Comparison of ENCODE assay signal across 1 cellular context in the genomic region with DNA sequence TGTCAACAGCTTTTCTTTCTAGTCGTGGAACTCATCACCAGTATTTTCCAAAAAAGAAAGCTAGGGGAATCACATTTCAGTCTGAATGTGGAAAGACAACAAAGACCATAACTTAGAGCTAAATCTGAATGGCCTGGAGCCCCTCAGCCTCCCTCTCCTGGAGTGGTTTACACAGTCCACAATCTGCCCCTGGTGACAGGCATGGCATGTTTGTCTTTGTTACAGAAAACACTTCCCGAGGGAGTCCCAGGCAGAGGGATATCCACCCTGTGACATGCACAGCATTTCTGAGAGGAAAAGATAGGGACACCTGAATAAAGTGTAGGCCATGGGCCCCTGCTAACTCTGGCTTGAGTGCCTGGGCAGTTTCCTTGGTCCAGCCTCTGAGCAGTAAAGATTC.
TF ChIP-seq lines count a peak whose summit lies in the region.

No MANE protein-coding gene starts in this region.

TF ChIP-seq in HepG2, 621 proteins besides CTCF, POLR2A, EP300 and RAD21 (continues in another document):
- TF ChIP-seq ZNF160 (CRISPR knock-in tag; IDR thresholded peaks at IDR 0.05) (no peak), SRSF1 (optimal IDR thresholded peaks at IDR 0.05; ENCODE audit: low read depth, low read length) (no peak), SIX1 (CRISPR knock-in tag; IDR thresholded peaks at IDR 0.05; ENCODE audit: borderline replicate concordance) (no peak), FOSL1 (CRISPR knock-in tag; IDR thresholded peaks at IDR 0.05; ENCODE audit: borderline replicate concordance) (no peak), SIX4 (CRISPR knock-in tag; IDR thresholded peaks at IDR 0.05) (no peak), ZFP90 (CRISPR knock-in tag; IDR thresholded peaks at IDR 0.05; ENCODE audit: borderline replicate concordance) (no peak), ZNF780A (CRISPR knock-in tag; IDR thresholded peaks at IDR 0.05) (no peak), HCFC1 (IDR thresholded peaks at IDR 0.05; ENCODE audit: low read depth, low read length) (no peak), NONO (IDR thresholded peaks at IDR 0.05) (no peak), NONO (CRISPR knock-in tag; conservative IDR thresholded peaks at IDR 0.05) (no peak), MIXL1 (CRISPR knock-in tag; IDR thresholded peaks at IDR 0.05) (no peak), ZNF775 (CRISPR knock-in tag; IDR thresholded peaks at IDR 0.05; ENCODE audit: borderline replicate concordance) (no peak), ATF1 (CRISPR knock-in tag; IDR thresholded peaks at IDR 0.05) (no peak), KDM6A (CRISPR knock-in tag; IDR thresholded peaks at IDR 0.05; ENCODE audit: low read depth) (no peak), ZNF782 (CRISPR knock-in tag; IDR thresholded peaks at IDR 0.05; ENCODE audit: borderline replicate concordance) (no peak), IKZF1 (IDR thresholded peaks at IDR 0.05) (no peak), CREM (IDR thresholded peaks at IDR 0.05) (no peak), CREM (CRISPR knock-in tag; IDR thresholded peaks at IDR 0.05) (no peak), DNMT1 (CRISPR knock-in tag; IDR thresholded peaks at IDR 0.05) (no peak), POGZ (CRISPR knock-in tag; IDR thresholded peaks at IDR 0.05) (peak; percentile 58), ZNF230 (CRISPR knock-in tag; IDR thresholded peaks at IDR 0.05) (no peak), HDAC2 (CRISPR knock-in tag; IDR thresholded peaks at IDR 0.05) (peak; percentile 58; the same call in 1 of the 2 replicates), RORA (CRISPR knock-in tag; IDR thresholded peaks at IDR 0.05) (no peak), GATAD2A (CRISPR knock-in tag; IDR thresholded peaks at IDR 0.05) (peak; percentile 70), RFX1 (IDR thresholded peaks at IDR 0.05) (no peak), ZNF282 (IDR thresholded peaks at IDR 0.05; ENCODE audit: partially characterized antibody) (no peak), NR2C2 (CRISPR knock-in tag; IDR thresholded peaks at IDR 0.05; ENCODE audit: borderline replicate concordance) (no peak), ZNF777 (CRISPR knock-in tag; IDR thresholded peaks at IDR 0.05) (no peak), SIN3A (IDR thresholded peaks at IDR 0.05; ENCODE audit: borderline replicate concordance, low read depth, low read length) (no peak), SMAD1 (CRISPR knock-in tag; IDR thresholded peaks at IDR 0.05; ENCODE audit: borderline replicate concordance, low read depth) (no peak), BCL6 (CRISPR knock-in tag; IDR thresholded peaks at IDR 0.05) (no peak), ZEB1 (IDR thresholded peaks at IDR 0.05; ENCODE audit: insufficient replicate concordance, low read depth) (no peak), SSRP1 (CRISPR knock-in tag; IDR thresholded peaks at IDR 0.05) (no peak), SOX13 (IDR thresholded peaks at IDR 0.05) (no peak), SOX13 (CRISPR knock-in tag; conservative IDR thresholded peaks at IDR 0.05 in 1 of 2, IDR thresholded peaks at IDR 0.05 in 1 of 2) (peak in 1 of 2 experiments; percentile 58; a peak in 2 of 4 replicates), ZNF331 (CRISPR knock-in tag; IDR thresholded peaks at IDR 0.05) (0 out of 2 replicates have a peak, but pooled peaks have one; percentile 8), SP1 (IDR thresholded peaks at IDR 0.05) (no peak), SP1 (CRISPR knock-in tag; IDR thresholded peaks at IDR 0.05) (no peak), DR1 (CRISPR knock-in tag; IDR thresholded peaks at IDR 0.05) (no peak), FOXJ3 (CRISPR knock-in tag; IDR thresholded peaks at IDR 0.05; ENCODE audit: borderline replicate concordance) (peak; percentile 33; the same call in 1 of the 2 replicates), ZFP82 (CRISPR knock-in tag; IDR thresholded peaks at IDR 0.05; ENCODE audit: borderline replicate concordance) (no peak), ZNF383 (CRISPR knock-in tag; IDR thresholded peaks at IDR 0.05; ENCODE audit: borderline replicate concordance) (no peak), TBL1XR1 (IDR thresholded peaks at IDR 0.05; ENCODE audit: borderline replicate concordance, low read length, partially characterized antibody) (no peak), JUN (CRISPR knock-in tag; IDR thresholded peaks at IDR 0.05) (no peak)
- TF ChIP-seq, protein P1, sequence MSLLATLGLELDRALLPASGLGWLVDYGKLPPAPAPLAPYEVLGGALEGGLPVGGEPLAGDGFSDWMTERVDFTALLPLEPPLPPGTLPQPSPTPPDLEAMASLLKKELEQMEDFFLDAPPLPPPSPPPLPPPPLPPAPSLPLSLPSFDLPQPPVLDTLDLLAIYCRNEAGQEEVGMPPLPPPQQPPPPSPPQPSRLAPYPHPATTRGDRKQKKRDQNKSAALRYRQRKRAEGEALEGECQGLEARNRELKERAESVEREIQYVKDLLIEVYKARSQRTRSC (CRISPR knock-in tag; IDR thresholded peaks at IDR 0.05; ENCODE audit: low read depth): no peak
- TF ChIP-seq, protein P2, sequence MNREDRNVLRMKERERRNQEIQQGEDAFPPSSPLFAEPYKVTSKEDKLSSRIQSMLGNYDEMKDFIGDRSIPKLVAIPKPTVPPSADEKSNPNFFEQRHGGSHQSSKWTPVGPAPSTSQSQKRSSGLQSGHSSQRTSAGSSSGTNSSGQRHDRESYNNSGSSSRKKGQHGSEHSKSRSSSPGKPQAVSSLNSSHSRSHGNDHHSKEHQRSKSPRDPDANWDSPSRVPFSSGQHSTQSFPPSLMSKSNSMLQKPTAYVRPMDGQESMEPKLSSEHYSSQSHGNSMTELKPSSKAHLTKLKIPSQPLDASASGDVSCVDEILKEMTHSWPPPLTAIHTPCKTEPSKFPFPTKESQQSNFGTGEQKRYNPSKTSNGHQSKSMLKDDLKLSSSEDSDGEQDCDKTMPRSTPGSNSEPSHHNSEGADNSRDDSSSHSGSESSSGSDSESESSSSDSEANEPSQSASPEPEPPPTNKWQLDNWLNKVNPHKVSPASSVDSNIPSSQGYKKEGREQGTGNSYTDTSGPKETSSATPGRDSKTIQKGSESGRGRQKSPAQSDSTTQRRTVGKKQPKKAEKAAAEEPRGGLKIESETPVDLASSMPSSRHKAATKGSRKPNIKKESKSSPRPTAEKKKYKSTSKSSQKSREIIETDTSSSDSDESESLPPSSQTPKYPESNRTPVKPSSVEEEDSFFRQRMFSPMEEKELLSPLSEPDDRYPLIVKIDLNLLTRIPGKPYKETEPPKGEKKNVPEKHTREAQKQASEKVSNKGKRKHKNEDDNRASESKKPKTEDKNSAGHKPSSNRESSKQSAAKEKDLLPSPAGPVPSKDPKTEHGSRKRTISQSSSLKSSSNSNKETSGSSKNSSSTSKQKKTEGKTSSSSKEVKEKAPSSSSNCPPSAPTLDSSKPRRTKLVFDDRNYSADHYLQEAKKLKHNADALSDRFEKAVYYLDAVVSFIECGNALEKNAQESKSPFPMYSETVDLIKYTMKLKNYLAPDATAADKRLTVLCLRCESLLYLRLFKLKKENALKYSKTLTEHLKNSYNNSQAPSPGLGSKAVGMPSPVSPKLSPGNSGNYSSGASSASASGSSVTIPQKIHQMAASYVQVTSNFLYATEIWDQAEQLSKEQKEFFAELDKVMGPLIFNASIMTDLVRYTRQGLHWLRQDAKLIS (CRISPR knock-in tag; IDR thresholded peaks at IDR 0.05): no peak
- TF ChIP-seq, protein P3, sequence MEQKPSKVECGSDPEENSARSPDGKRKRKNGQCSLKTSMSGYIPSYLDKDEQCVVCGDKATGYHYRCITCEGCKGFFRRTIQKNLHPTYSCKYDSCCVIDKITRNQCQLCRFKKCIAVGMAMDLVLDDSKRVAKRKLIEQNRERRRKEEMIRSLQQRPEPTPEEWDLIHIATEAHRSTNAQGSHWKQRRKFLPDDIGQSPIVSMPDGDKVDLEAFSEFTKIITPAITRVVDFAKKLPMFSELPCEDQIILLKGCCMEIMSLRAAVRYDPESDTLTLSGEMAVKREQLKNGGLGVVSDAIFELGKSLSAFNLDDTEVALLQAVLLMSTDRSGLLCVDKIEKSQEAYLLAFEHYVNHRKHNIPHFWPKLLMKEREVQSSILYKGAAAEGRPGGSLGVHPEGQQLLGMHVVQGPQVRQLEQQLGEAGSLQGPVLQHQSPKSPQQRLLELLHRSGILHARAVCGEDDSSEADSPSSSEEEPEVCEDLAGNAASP (CRISPR knock-in tag; IDR thresholded peaks at IDR 0.05; ENCODE audit: borderline replicate concordance): no peak
- TF ChIP-seq, protein P4, sequence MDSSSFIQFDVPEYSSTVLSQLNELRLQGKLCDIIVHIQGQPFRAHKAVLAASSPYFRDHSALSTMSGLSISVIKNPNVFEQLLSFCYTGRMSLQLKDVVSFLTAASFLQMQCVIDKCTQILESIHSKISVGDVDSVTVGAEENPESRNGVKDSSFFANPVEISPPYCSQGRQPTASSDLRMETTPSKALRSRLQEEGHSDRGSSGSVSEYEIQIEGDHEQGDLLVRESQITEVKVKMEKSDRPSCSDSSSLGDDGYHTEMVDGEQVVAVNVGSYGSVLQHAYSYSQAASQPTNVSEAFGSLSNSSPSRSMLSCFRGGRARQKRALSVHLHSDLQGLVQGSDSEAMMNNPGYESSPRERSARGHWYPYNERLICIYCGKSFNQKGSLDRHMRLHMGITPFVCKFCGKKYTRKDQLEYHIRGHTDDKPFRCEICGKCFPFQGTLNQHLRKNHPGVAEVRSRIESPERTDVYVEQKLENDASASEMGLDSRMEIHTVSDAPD (CRISPR knock-in tag; IDR thresholded peaks at IDR 0.05): no peak
- TF ChIP-seq, protein P5, sequence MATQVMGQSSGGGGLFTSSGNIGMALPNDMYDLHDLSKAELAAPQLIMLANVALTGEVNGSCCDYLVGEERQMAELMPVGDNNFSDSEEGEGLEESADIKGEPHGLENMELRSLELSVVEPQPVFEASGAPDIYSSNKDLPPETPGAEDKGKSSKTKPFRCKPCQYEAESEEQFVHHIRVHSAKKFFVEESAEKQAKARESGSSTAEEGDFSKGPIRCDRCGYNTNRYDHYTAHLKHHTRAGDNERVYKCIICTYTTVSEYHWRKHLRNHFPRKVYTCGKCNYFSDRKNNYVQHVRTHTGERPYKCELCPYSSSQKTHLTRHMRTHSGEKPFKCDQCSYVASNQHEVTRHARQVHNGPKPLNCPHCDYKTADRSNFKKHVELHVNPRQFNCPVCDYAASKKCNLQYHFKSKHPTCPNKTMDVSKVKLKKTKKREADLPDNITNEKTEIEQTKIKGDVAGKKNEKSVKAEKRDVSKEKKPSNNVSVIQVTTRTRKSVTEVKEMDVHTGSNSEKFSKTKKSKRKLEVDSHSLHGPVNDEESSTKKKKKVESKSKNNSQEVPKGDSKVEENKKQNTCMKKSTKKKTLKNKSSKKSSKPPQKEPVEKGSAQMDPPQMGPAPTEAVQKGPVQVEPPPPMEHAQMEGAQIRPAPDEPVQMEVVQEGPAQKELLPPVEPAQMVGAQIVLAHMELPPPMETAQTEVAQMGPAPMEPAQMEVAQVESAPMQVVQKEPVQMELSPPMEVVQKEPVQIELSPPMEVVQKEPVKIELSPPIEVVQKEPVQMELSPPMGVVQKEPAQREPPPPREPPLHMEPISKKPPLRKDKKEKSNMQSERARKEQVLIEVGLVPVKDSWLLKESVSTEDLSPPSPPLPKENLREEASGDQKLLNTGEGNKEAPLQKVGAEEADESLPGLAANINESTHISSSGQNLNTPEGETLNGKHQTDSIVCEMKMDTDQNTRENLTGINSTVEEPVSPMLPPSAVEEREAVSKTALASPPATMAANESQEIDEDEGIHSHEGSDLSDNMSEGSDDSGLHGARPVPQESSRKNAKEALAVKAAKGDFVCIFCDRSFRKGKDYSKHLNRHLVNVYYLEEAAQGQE (IDR thresholded peaks at IDR 0.05; ENCODE audit: borderline replicate concordance in 1 of 2, low read depth in 1 of 2, low read length in 2 of 2): no peak
- TF ChIP-seq, protein P6, sequence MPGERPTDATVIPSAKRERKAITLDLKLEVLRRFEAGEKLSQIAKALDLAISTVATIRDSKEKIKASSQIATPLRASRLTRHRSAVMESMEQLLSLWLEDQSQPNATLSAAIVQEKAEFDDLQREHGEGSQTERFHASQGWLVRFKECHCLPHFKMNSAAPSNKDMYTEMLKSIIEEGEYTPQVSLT (CRISPR knock-in tag; IDR thresholded peaks at IDR 0.05; ENCODE audit: borderline replicate concordance, low read depth): no peak
- TF ChIP-seq, protein P7, sequence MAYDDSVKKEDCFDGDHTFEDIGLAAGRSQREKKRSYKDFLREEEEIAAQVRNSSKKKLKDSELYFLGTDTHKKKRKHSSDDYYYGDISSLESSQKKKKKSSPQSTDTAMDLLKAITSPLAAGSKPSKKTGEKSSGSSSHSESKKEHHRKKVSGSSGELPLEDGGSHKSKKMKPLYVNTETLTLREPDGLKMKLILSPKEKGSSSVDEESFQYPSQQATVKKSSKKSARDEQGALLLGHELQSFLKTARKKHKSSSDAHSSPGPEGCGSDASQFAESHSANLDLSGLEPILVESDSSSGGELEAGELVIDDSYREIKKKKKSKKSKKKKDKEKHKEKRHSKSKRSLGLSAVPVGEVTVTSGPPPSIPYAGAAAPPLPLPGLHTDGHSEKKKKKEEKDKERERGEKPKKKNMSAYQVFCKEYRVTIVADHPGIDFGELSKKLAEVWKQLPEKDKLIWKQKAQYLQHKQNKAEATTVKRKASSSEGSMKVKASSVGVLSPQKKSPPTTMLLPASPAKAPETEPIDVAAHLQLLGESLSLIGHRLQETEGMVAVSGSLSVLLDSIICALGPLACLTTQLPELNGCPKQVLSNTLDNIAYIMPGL (CRISPR knock-in tag; IDR thresholded peaks at IDR 0.05; ENCODE audit: borderline replicate concordance in 1 of 2, low read depth in 1 of 2): no peak
- TF ChIP-seq, protein P8, sequence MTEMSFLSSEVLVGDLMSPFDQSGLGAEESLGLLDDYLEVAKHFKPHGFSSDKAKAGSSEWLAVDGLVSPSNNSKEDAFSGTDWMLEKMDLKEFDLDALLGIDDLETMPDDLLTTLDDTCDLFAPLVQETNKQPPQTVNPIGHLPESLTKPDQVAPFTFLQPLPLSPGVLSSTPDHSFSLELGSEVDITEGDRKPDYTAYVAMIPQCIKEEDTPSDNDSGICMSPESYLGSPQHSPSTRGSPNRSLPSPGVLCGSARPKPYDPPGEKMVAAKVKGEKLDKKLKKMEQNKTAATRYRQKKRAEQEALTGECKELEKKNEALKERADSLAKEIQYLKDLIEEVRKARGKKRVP (CRISPR knock-in tag; IDR thresholded peaks at IDR 0.05): no peak
- TF ChIP-seq, protein P9, sequence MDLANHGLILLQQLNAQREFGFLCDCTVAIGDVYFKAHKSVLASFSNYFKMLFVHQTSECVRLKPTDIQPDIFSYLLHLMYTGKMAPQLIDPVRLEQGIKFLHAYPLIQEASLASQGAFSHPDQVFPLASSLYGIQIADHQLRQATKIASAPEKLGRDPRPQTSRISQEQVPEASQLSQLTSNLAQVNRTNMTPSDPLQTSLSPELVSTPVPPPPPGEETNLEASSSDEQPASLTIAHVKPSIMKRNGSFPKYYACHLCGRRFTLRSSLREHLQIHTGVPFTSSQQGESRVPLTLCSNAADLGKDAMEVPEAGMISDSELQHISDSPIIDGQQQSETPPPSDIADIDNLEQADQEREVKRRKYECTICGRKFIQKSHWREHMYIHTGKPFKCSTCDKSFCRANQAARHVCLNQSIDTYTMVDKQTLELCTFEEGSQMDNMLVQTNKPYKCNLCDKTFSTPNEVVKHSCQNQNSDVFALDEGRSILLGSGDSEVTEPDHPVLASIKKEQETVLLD (CRISPR knock-in tag; IDR thresholded peaks at IDR 0.05; ENCODE audit: low read depth): no peak
